ENCODE assay signal across 10 cellular contexts in the genomic region with DNA sequence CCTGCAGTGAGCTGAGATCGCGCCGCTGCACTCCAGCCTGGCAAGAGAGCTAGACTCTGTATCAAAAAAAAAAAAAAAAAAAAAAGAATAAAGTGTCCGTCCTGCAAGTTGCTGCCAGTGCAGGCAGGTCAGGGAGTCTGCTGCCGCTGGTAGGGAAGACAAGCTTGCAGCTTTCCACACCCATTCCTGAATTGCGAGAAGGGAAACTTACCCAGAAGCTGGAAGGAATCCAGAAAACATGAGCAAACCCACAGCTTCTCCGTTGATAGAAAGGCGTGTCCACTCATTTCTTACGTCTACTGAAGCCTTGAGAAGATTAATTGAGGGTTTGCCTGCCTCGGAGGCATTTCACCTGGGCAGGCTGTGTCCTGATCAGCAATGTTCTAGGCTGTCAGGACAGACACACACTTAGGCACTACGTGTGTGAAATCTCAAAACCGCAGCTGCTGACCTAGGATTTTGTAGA.
DNase-seq lines count a peak whose midpoint lies in the region; TF ChIP-seq lines count a peak whose summit lies in the region.
"Had no signal": no experiment of that assay in that cellular context is flagged by ENCODE, and none has a peak within 500 bp of the region (broad histone marks: within the 10 kb centered on the region; RNA-seq: fewer than 3 reads in every experiment).

No MANE protein-coding gene starts in this region.

- peak; percentile 27 for DNase-seq in SIG-M5 treated with dmso at 0.1 percent for 504 hours (lab: John Stamatoyannopoulos, UW; ENCODE audit: unreplicated experiment)
- no peak for DNase-seq in SIG-M5 (lab: John Stamatoyannopoulos, UW)
- peak; percentile 40 to 84 (median 65) for DNase-seq in adrenal gland
- DNase-seq in iPS-NIHi11 (ENCODE audit: low spot score) = peak; percentile 63
- DNase-seq in ureter (ENCODE audit: low spot score) = peak; percentile 70
- DNase-seq in ACHN = no peak
- no peak for DNase-seq in islet precursor cell
- no peak for DNase-seq in cerebellar nuclear complex (lab: John Stamatoyannopoulos, UW)
- DNase-seq: NCI-H2029 treated with DMSO at 0.1 percent for 48 hours had no signal

- no peaks in the 10 kb centered on the region for H3K4me1 ChIP-seq in adrenal gland (replicated peaks in 1 of 2)
- H3K4me1 ChIP-seq: BLaER1 had no signal

- H3K36me3 ChIP-seq in adrenal gland (replicated peaks in 1 of 2) = no peaks in the 10 kb centered on the region
- H3K36me3 ChIP-seq: BLaER1 had no signal

- TF ChIP-seq CTCF in adrenal gland (IDR thresholded peaks at IDR 0.05) = no peak

- H3K4me3 ChIP-seq in adrenal gland = peak overlapping the region in 1 of 4 donors; percentile 3
- H3K4me3 ChIP-seq: BLaER1 had no signal

- H3K27me3 ChIP-seq in adrenal gland = no peaks in the 10 kb centered on the region
- H3K27me3 ChIP-seq: BLaER1 had no signal

- 24 to 32% (median 27%) methylated on average over 8 to 12 of the region's 12 CpGs for WGBS in adrenal gland, 4 donors

- peak in 1 of 2 donors; percentile 19 for TF ChIP-seq POLR2A in adrenal gland (IDR thresholded peaks at IDR 0.05)

- intact Hi-C loops in adrenal gland (cut with DNase I) = no loop called here

- in situ Hi-C loops in ACHN (cut with HindIII; ENCODE audit: low pct_ligation_motif_present, low pct_unique_long_range_greater_than_20kb, low sequenced_read_pairs) = no loop called here

- H3K27ac ChIP-seq in adrenal gland = no peak overlapping the region
- H3K27ac ChIP-seq: BLaER1 had no signal

- H3K9me3 ChIP-seq in adrenal gland (replicated peaks in 1 of 3) = no peaks in the 10 kb centered on the region
- H3K9me3 ChIP-seq: BLaER1 had no signal

Comparison
In these comparisons a context has a peak if more than half of its experiments do, and no peak if none do; other contexts are left out.
1. DNase-seq: peak in SIG-M5 treated with dmso at 0.1 percent for 504 hours (single experiment), adrenal gland (7 of 7), iPS-NIHi11 (single experiment) and ureter (single experiment); none in SIG-M5 (single experiment), ACHN (single experiment), islet precursor cell (single experiment) and cerebellar nuclear complex (0 of 2).